In the genomic region with DNA sequence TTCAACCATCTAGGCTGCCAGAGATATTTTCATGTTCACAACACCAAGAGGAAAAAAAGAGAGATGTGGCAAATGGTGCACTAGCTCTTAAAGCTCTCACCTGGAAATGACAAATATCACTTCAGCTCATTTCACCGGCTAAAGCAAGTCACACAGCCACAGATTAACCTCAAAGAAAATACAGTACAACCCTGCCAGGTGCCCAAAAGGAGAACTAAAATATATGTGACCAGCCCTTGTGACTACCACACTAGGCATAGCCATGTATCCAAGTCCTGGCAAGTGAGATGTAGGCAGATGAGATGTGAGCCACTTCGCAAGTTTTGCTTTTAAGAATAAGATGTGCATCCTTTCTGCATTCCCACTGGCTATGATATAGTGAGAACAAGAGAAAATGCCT, we compare ENCODE assay signal across 1 cellular context.
TF ChIP-seq lines count a peak whose summit lies in the region.

No MANE protein-coding gene starts in this region.

TF ChIP-seq in GM23338, 12 proteins besides CTCF, POLR2A, EP300 and RAD21:
- TF ChIP-seq CREB1 (CRISPR knock-in tag; IDR thresholded peaks at IDR 0.05; ENCODE audit: low read depth) (no peak), EZH2 (IDR thresholded peaks at IDR 0.05; ENCODE audit: low read depth, unreplicated experiment) (no peak), ZNF331 (CRISPR knock-in tag; IDR thresholded peaks at IDR 0.05; ENCODE audit: low read depth) (no peak), JUNB (IDR thresholded peaks at IDR 0.05; ENCODE audit: unreplicated experiment) (no peak), EZH2phosphoT487 (IDR thresholded peaks at IDR 0.05; ENCODE audit: unreplicated experiment) (no peak), ZNF114 (CRISPR knock-in tag; IDR thresholded peaks at IDR 0.05) (no peak)
- TF ChIP-seq, protein P1, sequence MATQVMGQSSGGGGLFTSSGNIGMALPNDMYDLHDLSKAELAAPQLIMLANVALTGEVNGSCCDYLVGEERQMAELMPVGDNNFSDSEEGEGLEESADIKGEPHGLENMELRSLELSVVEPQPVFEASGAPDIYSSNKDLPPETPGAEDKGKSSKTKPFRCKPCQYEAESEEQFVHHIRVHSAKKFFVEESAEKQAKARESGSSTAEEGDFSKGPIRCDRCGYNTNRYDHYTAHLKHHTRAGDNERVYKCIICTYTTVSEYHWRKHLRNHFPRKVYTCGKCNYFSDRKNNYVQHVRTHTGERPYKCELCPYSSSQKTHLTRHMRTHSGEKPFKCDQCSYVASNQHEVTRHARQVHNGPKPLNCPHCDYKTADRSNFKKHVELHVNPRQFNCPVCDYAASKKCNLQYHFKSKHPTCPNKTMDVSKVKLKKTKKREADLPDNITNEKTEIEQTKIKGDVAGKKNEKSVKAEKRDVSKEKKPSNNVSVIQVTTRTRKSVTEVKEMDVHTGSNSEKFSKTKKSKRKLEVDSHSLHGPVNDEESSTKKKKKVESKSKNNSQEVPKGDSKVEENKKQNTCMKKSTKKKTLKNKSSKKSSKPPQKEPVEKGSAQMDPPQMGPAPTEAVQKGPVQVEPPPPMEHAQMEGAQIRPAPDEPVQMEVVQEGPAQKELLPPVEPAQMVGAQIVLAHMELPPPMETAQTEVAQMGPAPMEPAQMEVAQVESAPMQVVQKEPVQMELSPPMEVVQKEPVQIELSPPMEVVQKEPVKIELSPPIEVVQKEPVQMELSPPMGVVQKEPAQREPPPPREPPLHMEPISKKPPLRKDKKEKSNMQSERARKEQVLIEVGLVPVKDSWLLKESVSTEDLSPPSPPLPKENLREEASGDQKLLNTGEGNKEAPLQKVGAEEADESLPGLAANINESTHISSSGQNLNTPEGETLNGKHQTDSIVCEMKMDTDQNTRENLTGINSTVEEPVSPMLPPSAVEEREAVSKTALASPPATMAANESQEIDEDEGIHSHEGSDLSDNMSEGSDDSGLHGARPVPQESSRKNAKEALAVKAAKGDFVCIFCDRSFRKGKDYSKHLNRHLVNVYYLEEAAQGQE (IDR thresholded peaks at IDR 0.05; ENCODE audit: unreplicated experiment): no peak
- TF ChIP-seq, protein P2, sequence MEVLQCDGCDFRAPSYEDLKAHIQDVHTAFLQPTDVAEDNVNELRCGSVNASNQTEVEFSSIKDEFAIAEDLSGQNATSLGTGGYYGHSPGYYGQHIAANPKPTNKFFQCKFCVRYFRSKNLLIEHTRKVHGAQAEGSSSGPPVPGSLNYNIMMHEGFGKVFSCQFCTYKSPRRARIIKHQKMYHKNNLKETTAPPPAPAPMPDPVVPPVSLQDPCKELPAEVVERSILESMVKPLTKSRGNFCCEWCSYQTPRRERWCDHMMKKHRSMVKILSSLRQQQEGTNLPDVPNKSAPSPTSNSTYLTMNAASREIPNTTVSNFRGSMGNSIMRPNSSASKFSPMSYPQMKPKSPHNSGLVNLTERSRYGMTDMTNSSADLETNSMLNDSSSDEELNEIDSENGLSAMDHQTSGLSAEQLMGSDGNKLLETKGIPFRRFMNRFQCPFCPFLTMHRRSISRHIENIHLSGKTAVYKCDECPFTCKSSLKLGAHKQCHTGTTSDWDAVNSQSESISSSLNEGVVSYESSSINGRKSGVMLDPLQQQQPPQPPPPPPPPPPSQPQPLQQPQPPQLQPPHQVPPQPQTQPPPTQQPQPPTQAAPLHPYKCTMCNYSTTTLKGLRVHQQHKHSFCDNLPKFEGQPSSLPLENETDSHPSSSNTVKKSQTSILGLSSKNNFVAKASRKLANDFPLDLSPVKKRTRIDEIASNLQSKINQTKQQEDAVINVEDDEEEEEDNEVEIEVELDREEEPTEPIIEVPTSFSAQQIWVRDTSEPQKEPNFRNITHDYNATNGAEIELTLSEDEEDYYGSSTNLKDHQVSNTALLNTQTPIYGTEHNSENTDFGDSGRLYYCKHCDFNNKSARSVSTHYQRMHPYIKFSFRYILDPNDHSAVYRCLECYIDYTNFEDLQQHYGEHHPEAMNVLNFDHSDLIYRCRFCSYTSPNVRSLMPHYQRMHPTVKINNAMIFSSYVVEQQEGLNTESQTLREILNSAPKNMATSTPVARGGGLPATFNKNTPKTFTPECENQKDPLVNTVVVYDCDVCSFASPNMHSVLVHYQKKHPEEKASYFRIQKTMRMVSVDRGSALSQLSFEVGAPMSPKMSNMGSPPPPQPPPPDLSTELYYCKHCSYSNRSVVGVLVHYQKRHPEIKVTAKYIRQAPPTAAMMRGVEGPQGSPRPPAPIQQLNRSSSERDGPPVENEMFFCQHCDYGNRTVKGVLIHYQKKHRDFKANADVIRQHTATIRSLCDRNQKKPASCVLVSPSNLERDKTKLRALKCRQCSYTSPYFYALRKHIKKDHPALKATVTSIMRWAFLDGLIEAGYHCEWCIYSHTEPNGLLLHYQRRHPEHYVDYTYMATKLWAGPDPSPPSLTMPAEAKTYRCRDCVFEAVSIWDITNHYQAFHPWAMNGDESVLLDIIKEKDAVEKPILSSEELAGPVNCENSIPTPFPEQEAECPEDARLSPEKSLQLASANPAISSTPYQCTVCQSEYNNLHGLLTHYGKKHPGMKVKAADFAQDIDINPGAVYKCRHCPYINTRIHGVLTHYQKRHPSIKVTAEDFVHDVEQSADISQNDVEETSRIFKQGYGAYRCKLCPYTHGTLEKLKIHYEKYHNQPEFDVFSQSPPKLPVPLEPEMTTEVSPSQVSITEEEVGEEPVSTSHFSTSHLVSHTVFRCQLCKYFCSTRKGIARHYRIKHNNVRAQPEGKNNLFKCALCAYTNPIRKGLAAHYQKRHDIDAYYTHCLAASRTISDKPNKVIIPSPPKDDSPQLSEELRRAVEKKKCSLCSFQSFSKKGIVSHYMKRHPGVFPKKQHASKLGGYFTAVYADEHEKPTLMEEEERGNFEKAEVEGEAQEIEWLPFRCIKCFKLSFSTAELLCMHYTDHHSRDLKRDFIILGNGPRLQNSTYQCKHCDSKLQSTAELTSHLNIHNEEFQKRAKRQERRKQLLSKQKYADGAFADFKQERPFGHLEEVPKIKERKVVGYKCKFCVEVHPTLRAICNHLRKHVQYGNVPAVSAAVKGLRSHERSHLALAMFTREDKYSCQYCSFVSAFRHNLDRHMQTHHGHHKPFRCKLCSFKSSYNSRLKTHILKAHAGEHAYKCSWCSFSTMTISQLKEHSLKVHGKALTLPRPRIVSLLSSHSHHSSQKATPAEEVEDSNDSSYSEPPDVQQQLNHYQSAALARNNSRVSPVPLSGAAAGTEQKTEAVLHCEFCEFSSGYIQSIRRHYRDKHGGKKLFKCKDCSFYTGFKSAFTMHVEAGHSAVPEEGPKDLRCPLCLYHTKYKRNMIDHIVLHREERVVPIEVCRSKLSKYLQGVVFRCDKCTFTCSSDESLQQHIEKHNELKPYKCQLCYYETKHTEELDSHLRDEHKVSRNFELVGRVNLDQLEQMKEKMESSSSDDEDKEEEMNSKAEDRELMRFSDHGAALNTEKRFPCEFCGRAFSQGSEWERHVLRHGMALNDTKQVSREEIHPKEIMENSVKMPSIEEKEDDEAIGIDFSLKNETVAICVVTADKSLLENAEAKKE (CRISPR knock-in tag; IDR thresholded peaks at IDR 0.05): no peak
